Comparison of ENCODE assay signal across 1 cellular context in the genomic region with DNA sequence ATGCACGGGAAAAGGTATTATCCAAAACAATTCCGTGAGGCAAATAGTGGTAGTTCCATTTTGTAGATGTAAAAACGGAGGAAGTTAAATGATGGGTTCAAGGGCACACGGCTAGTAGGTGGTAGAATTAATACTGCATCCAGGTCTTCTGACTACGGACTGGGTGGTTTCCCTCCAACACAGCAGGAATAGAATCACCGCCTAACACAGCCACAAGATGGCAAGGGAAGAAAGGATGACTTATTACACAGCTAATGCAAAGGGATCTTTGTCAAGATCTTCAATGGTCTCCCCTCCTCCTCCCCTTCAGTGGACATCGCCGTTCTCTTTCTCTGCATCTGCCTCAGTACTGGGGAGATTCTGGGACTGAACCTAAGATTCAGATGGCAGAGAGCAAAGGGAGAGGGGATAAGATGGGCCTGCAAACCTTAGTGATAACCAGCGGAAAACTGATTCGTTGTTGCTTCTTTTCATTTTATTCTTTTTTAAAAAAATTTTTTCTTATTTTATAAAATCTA.
TF ChIP-seq lines count a peak whose summit lies in the region.

No MANE protein-coding gene starts in this region.

TF ChIP-seq in HEK293, 187 proteins besides CTCF, POLR2A, EP300 and RAD21 (continued from another document):
- TF ChIP-seq, protein P1, sequence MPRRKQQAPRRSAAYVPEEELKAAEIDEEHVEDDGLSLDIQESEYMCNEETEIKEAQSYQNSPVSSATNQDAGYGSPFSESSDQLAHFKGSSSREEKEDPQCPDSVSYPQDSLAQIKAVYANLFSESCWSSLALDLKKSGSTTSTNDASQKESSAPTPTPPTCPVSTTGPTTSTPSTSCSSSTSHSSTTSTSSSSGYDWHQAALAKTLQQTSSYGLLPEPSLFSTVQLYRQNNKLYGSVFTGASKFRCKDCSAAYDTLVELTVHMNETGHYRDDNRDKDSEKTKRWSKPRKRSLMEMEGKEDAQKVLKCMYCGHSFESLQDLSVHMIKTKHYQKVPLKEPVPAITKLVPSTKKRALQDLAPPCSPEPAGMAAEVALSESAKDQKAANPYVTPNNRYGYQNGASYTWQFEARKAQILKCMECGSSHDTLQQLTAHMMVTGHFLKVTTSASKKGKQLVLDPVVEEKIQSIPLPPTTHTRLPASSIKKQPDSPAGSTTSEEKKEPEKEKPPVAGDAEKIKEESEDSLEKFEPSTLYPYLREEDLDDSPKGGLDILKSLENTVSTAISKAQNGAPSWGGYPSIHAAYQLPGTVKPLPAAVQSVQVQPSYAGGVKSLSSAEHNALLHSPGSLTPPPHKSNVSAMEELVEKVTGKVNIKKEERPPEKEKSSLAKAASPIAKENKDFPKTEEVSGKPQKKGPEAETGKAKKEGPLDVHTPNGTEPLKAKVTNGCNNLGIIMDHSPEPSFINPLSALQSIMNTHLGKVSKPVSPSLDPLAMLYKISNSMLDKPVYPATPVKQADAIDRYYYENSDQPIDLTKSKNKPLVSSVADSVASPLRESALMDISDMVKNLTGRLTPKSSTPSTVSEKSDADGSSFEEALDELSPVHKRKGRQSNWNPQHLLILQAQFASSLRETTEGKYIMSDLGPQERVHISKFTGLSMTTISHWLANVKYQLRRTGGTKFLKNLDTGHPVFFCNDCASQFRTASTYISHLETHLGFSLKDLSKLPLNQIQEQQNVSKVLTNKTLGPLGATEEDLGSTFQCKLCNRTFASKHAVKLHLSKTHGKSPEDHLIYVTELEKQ (tag by site-specific recombination; IDR thresholded peaks at IDR 0.05; ENCODE audit: borderline replicate concordance): no peak
- TF ChIP-seq SCRT1 (tag by site-specific recombination; IDR thresholded peaks at IDR 0.05; ENCODE audit: borderline replicate concordance): no peak
- TF ChIP-seq ZNF391 (tag by site-specific recombination; IDR thresholded peaks at IDR 0.05; ENCODE audit: borderline replicate concordance, low read depth): no peak
- TF ChIP-seq ZNF366 (tag by site-specific recombination; conservative IDR thresholded peaks at IDR 0.05): peak; percentile 34; the same call in 1 of the 2 replicates
- no peak for TF ChIP-seq ZIC2 (tag by site-specific recombination; IDR thresholded peaks at IDR 0.05)
